24 cellular contexts compared by ENCODE assay signal in genomic region chr12:19951664-19952063, GRCh38.
"Had no signal": no experiment of that assay in that cellular context is flagged by ENCODE, and none has a peak within 500 bp of the region (broad histone marks: within the 10 kb centered on the region; RNA-seq: fewer than 3 reads in every experiment).

No MANE protein-coding gene starts in this region.

- H3K9me3 ChIP-seq: MG63, SJCRH30 had no signal

- H3K36me3 ChIP-seq: MG63, SJCRH30 had no signal

- ATAC-seq: HepG2, Panc1, PC-3 had no signal

- H3K4me1 ChIP-seq: SJCRH30 had no signal

- H3K4me3 ChIP-seq: MG63, SJCRH30, SK-N-MC had no signal

- DNase-seq: IMR-90, Karpas-422, KG1, MG63, NCI-H1092 treated with DMSO at 0.1 percent for 48 hours, NCI-H1436, NCI-H187, NCI-H2029, NCI-H2081 treated with DMSO at 0.1 percent for 48 hours, NCI-H2171, NCI-H226, NCI-H446, NCI-H510A, NCI-H524 treated with DMSO at 0.1 percent for 48 hours, NCI-H69, NCI-H774, PC-3, SHP77 treated with DMSO at 0.1 percent for 48 hours, SJCRH30, T-helper 1 cell had no signal

- H3K27ac ChIP-seq: RWPE1, SJCRH30, SK-N-MC had no signal

- H3K27me3 ChIP-seq: MG63, SJCRH30 had no signal
